In the genomic region with DNA sequence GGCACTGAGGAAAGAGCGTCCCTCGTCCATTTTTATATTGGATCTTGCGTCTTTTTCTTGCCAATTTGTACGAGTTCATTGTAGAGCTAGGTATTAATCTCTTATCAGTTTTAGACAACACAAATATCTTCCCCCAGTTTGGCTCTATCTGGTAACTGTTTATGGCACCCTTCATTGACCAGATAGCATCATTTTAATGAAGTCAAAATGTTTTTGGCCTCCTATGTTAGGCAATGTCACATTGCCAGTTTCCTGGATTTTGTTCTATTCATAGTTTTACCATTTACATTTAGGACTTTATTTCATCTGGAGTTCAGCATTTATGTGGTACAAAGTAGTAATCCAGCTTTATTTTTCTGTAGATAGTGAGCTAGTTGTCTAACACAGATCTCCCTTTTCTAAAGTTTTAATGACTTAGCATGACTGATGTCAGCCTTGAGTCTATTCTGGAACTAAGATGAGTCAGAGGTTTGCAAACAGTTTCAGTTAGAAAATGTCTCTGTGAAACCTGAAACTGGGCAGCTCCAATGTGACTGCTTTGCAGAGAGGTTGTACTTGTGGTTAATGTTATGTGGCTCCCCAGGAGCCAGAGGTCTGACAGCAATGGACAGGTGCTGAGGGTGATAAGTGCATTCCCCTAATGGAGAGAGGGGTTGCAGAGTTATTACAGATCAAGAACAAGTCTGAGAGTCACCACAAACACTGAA, we compare ENCODE assay signal across 8 cellular contexts. TPM values are rescaled to one million over a fixed set of nuclear protein-coding genes. Genes with fewer than 3 reads are reported as not detected.
DNase-seq lines count a peak whose midpoint lies in the region; ATAC-seq and TF ChIP-seq lines count a peak whose summit lies in the region.

No MANE protein-coding gene starts in this region.

- peaks cover 18% of the 10 kb centered on the region for H3F3A ChIP-seq in Loucy (ENCODE audit: low read depth)

- H3K27me3 Mint-ChIP-seq in activated T-cell treated with anti-CD3 and anti-CD28 coated beads, Interleukin-2, amount 50 U/mL, for 4 hours (ENCODE audit: low read depth) = no peaks in the 10 kb centered on the region

- H3K9me2 ChIP-seq in Loucy (replicated peaks; ENCODE audit: low read depth, low read length) = no peaks in the 10 kb centered on the region

- ATAC-seq in Right ventricle myocardium inferior = no peak
- ATAC-seq in activated T-cell treated with anti-CD3 and anti-CD28 coated beads, Interleukin-2, amount 50 U/mL, for 4 hours = peak; percentile 79 to 80

- peak overlapping the region; percentile 68 for H3K27ac ChIP-seq in cardiac muscle cell
- peak overlapping the region in 1 of 2 donors; percentile 8 for H3K27ac ChIP-seq in uterus

- H3K4me3 ChIP-seq in cardiac muscle cell = no peak overlapping the region
- peak overlapping the region; percentile 30 for H3K4me3 ChIP-seq in Loucy (ENCODE audit: low read length, poor library complexity, severe bottlenecking)
- no peak overlapping the region for H3K4me3 ChIP-seq in uterus

- H3K9me3 ChIP-seq in cardiac muscle cell (ENCODE audit: low read depth) (no peaks in the 10 kb centered on the region), Loucy (ENCODE audit: insufficient read depth, low read depth, low read length) (peaks cover 12% of the 10 kb centered on the region; the same call in 1 of the 2 replicates), uterus (no peaks in the 10 kb centered on the region)

- no peak for TF ChIP-seq POLR2A in uterus (IDR thresholded peaks at IDR 0.05)

- H3K4me1 ChIP-seq in cardiac muscle cell (ENCODE audit: low read depth) = peaks cover 16% of the 10 kb centered on the region
- peaks cover 54% of the 10 kb centered on the region for H3K4me1 ChIP-seq in Loucy (ENCODE audit: insufficient read depth, low read length, poor library complexity, severe bottlenecking)
- H3K4me1 ChIP-seq in uterus = no peaks in the 10 kb centered on the region

- H3K27me3 ChIP-seq in cardiac muscle cell (no peaks in the 10 kb centered on the region), Loucy (ENCODE audit: insufficient read depth, low read length, poor library complexity, severe bottlenecking) (no peaks in the 10 kb centered on the region), uterus (no peaks in the 10 kb centered on the region)

- POLR2A ChIA-PET in HEK293T (lab: Yijun Ruan, JAX) = interaction anchor here (0.7 kb wide), 1 partner anchor 153 kb away, joined by 3 read pairs; a partner anchor contains a TSS

- no peak overlapping the region for H3K4me3 Mint-ChIP-seq in activated T-cell treated with anti-CD3 and anti-CD28 coated beads, Interleukin-2, amount 50 U/mL, for 4 hours

- peaks cover 38% of the 10 kb centered on the region for H3K4me1 Mint-ChIP-seq in activated T-cell treated with anti-CD3 and anti-CD28 coated beads, Interleukin-2, amount 50 U/mL, for 4 hours (ENCODE audit: low read depth)

- intact Hi-C loops in Right ventricle myocardium inferior (cut with DNase I) (loop anchor here (10.0 kb wide), 1 partner anchor 124 kb away; a partner anchor contains a TSS), uterus (cut with DNase I; ENCODE audit: low total_unique reads) (no loop called here)

- TF ChIP-seq CTCF in cardiac muscle cell (IDR thresholded peaks at IDR 0.05; ENCODE audit: low read depth, low read length) (no peak), Loucy (conservative IDR thresholded peaks at IDR 0.05; ENCODE audit: low read length) (no peak), uterus (IDR thresholded peaks at IDR 0.05) (no peak)

- DNase-seq in cardiac muscle cell (ENCODE audit: low read depth in 1 of 2, low spot score in 1 of 2) = peak; percentile 48 to 74
- no peak for DNase-seq in Right ventricle myocardium inferior (ENCODE audit: missing footprints)
- DNase-seq in HEK293T (ENCODE audit: extremely low spot score) = peak; percentile 17
- no peak for DNase-seq in activated T-cell treated with anti-CD3 and anti-CD28 coated beads, Interleukin-2, amount 50 U/mL, for 4 hours
- DNase-seq in inferior parietal cortex (ENCODE audit: extremely low spot score) = peak; percentile 75
- DNase-seq in NCI-H524 treated with DMSO at 0.1 percent for 48 hours (lab: John Stamatoyannopoulos, UW) = no peak
- DNase-seq in uterus = no peak

- peak overlapping the region; percentile 55 for H3K4me2 ChIP-seq in Loucy (ENCODE audit: low read depth, low read length, poor library complexity, severe bottlenecking)

- no peak overlapping the region for H2AFZ ChIP-seq in Loucy (ENCODE audit: low read length)

- no peaks in the 10 kb centered on the region for H4K20me1 ChIP-seq in Loucy (ENCODE audit: insufficient read depth, low read length, poor library complexity, severe bottlenecking)

- H3K36me3 ChIP-seq in cardiac muscle cell (no peaks in the 10 kb centered on the region), Loucy (ENCODE audit: insufficient read depth, low read length) (no peaks in the 10 kb centered on the region), uterus (no peaks in the 10 kb centered on the region)

- peaks cover 17% of the 10 kb centered on the region for H3K9me3 Mint-ChIP-seq in activated T-cell treated with anti-CD3 and anti-CD28 coated beads, Interleukin-2, amount 50 U/mL, for 4 hours

- peak overlapping the region; percentile 36 for H3K9ac ChIP-seq in Loucy (ENCODE audit: low read depth, low read length, poor library complexity, severe bottlenecking)

- CTCF ChIA-PET in HEK293T (lab: Yijun Ruan, JAX) = interaction anchor here (0.5 kb wide), 1 partner anchor 52 kb away, joined by 3 read pairs; no protein-coding TSS in a partner anchor

- peaks cover 25% of the 10 kb centered on the region; the same call in 1 of the 2 replicates for H3K79me2 ChIP-seq in Loucy (ENCODE audit: insufficient read depth, low read length)

- no peaks in the 10 kb centered on the region for H3K36me3 Mint-ChIP-seq in activated T-cell treated with anti-CD3 and anti-CD28 coated beads, Interleukin-2, amount 50 U/mL, for 4 hours (ENCODE audit: insufficient read depth)

TF ChIP-seq in HEK293T, 16 proteins besides CTCF, POLR2A, EP300 and RAD21:
- TF ChIP-seq FOXK2 (IDR thresholded peaks at IDR 0.05) = no peak
- TF ChIP-seq, protein P1, sequence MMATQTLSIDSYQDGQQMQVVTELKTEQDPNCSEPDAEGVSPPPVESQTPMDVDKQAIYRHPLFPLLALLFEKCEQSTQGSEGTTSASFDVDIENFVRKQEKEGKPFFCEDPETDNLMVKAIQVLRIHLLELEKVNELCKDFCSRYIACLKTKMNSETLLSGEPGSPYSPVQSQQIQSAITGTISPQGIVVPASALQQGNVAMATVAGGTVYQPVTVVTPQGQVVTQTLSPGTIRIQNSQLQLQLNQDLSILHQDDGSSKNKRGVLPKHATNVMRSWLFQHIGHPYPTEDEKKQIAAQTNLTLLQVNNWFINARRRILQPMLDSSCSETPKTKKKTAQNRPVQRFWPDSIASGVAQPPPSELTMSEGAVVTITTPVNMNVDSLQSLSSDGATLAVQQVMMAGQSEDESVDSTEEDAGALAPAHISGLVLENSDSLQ (IDR thresholded peaks at IDR 0.05) = peak; percentile 19; the same call in 1 of the 2 replicates

RNA-seq across cellular contexts. Expression of a gene that starts 5.3 kb away (rescaled TPM):
- total RNA-seq in cardiac muscle cell = 14.6 and 21.8 TPM in 2 replicates
- polyA plus RNA-seq in cardiac muscle cell = 22.6 and 30.5 TPM in 2 replicates
- total RNA-seq in Right ventricle myocardium inferior = 29.4 TPM
- under 1 TPM; 0.23 to 0.52 (median 0.34) TPM for total RNA-seq in activated T-cell treated with anti-CD3 and anti-CD28 coated beads, Interleukin-2, amount 50 U/mL, for 4 hours
- 1 to 10 TPM in 2 of 4 donors, under 1 TPM in 2; 0.59 to 5.5 (median 2.2) TPM for total RNA-seq in uterus

RNA-seq across cellular contexts. Expression of a gene that starts 49.7 kb away (rescaled TPM):
- total RNA-seq in cardiac muscle cell = 1.6 and 2.4 TPM in 2 replicates
- 2.1 and 7.4 TPM in 2 replicates for polyA plus RNA-seq in cardiac muscle cell
- total RNA-seq in Right ventricle myocardium inferior = 2.4 TPM
- total RNA-seq in activated T-cell treated with anti-CD3 and anti-CD28 coated beads, Interleukin-2, amount 50 U/mL, for 4 hours = not detected
- total RNA-seq in uterus = 1 to 10 TPM in 2 of 4 donors, under 1 TPM in 1, not detected in 1; 0.29 to 1.4 (median 1.2) TPM

Comparison
In these comparisons a context has a peak if more than half of its experiments do, and no peak if none do; other contexts are left out.
1. DNase-seq: peak in cardiac muscle cell (2 of 2), HEK293T (single experiment) and inferior parietal cortex (single experiment); none in Right ventricle myocardium inferior (single experiment), activated T-cell treated with anti-CD3 and anti-CD28 coated beads, Interleukin-2, amount 50 U/mL, for 4 hours (single experiment), NCI-H524 treated with DMSO at 0.1 percent for 48 hours (single experiment) and uterus (0 of 2).